ENCODE assay signal across 1 cellular context in the genomic region with DNA sequence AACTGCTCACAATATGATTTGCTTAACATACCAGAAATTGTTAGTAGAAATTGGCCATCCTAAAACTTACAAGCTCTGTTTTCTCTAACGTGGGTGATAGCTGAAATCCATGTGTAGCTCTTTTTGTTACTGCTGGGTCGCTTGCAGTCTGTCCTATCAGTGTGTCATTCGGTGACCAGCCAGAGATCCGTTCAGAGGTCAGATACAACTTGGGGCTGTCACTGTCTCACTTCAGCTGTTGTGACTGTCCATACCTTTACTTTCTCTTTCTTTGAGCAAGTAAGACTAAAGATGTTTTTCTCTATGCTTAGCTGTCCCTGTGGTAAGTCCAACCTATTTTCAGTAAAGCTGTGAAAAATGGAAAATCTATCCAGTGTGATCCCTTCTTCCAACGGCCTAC.
TF ChIP-seq lines count a peak whose summit lies in the region.

No MANE protein-coding gene starts in this region.

TF ChIP-seq in H1, 55 proteins besides CTCF, POLR2A, EP300 and RAD21:
- TF ChIP-seq TAF7 (optimal IDR thresholded peaks at IDR 0.05; ENCODE audit: borderline replicate concordance, low read depth, low read length) (no peak), E2F6 (IDR thresholded peaks at IDR 0.05) (no peak), BCL11A (IDR thresholded peaks at IDR 0.05; ENCODE audit: low read depth in 2 of 2, low read length in 2 of 2) (no peak), TCF12 (IDR thresholded peaks at IDR 0.05; ENCODE audit: low read depth, low read length) (no peak), SIX5 (IDR thresholded peaks at IDR 0.05; ENCODE audit: low read depth, low read length) (no peak), TEAD4 (IDR thresholded peaks at IDR 0.05; ENCODE audit: low read depth, low read length) (no peak), SAP30 (IDR thresholded peaks at IDR 0.05; ENCODE audit: insufficient read depth, insufficient replicate concordance, low read length) (no peak), BACH1 (IDR thresholded peaks at IDR 0.05; ENCODE audit: low read length) (no peak)
